ENCODE assay signal across 9 cellular contexts in the genomic region with DNA sequence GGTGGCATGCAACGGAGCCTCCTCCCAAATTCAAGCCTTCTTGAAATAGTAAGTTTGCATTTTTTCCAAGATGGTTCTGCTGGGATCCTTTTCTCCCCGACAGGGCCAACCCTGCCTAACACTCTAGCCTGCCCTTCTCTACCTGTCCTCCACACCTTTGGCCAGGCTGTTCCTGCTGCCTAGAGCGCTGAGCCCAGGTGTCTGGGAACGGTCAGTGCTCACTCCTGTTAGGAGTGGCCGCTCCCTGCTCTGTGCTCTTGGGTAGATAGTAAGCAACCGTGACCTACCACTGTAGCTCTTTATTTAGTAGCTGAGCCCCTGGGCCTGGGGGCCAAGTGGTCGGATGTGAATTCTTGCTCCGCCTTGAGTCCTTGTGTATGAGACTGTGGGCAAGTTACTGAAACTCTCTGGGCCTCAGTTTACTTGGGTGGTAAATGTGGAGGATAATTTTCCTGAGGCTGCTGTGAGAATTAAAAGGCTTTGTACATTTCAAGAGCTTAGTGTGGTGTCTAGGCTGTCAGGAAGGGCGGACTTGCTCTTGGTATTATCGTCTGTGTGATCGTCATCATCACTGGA. TPM values are rescaled to one million over a fixed set of nuclear protein-coding genes. Genes with fewer than 3 reads are reported as not detected.
A peak's percentile ranks its signal among the peaks of the same experiment; 100 is the strongest.
DNase-seq lines count a peak whose midpoint lies in the region; ATAC-seq, FAIRE-seq and TF ChIP-seq lines count a peak whose summit lies in the region.
"Had no signal": no experiment of that assay in that cellular context is flagged by ENCODE, and none has a peak within 500 bp of the region (broad histone marks: within the 10 kb centered on the region; RNA-seq: fewer than 3 reads in every experiment).

No MANE protein-coding gene starts in this region.

- ATAC-seq in body of pancreas = no peak
- ATAC-seq in natural killer cell treated with Interleukin-12 subunit alpha and Interleukin-12 subunit beta and Interleukin-15 and Interleukin-18, amount 100 ng/mL, for 72 hours = no peak
- ATAC-seq in HG03342 (IDR thresholded peaks at IDR 0.05; ENCODE audit: unreplicated experiment) = no peak

- peaks cover 19% of the 10 kb centered on the region for H3K36me3 ChIP-seq in BLaER1
- no peaks in the 10 kb centered on the region for H3K36me3 ChIP-seq in HUES6 (ENCODE audit: control insufficient read depth, insufficient read depth, low read length)
- H3K36me3 ChIP-seq in body of pancreas (replicated peaks in 1 of 2; ENCODE audit: insufficient read depth in 1 of 2, low read depth in 2 of 2) = no peaks in the 10 kb centered on the region
- H3K36me3 ChIP-seq in prostate gland = no peaks in the 10 kb centered on the region

- peaks cover 82 to 83% of the 10 kb centered on the region in 2 donors for H3K4me1 Mint-ChIP-seq in natural killer cell treated with Interleukin-12 subunit alpha and Interleukin-12 subunit beta and Interleukin-15 and Interleukin-18, amount 100 ng/mL, for 72 hours (ENCODE audit: low read depth in 2 of 2)

- H3K27ac ChIP-seq in BLaER1 (peak overlapping the region; percentile 97), HUES6 (ENCODE audit: low read depth, low read length) (0 out of 2 replicates have a peak overlapping the region, but pooled peaks have one; percentile 12), body of pancreas (peak overlapping the region; percentile 30 to 71 (median 52)), prostate gland (no peak overlapping the region)
- H3K27ac ChIP-seq: SK-N-MC had no signal

- no peak for TF ChIP-seq POLR2A in body of pancreas (IDR thresholded peaks at IDR 0.05)
- no peak for TF ChIP-seq POLR2A in prostate gland (IDR thresholded peaks at IDR 0.05)

- peaks cover 99% of the 10 kb centered on the region for H3K4me1 ChIP-seq in BLaER1
- peaks cover 60% of the 10 kb centered on the region for H3K4me1 ChIP-seq in HUES6 (ENCODE audit: control insufficient read depth, insufficient read depth, low read length)
- peaks cover 55% of the 10 kb centered on the region for H3K4me1 ChIP-seq in body of pancreas
- H3K4me1 ChIP-seq in prostate gland (replicated peaks) = no peaks in the 10 kb centered on the region

- TF ChIP-seq CTCF in body of pancreas (IDR thresholded peaks at IDR 0.05) (no peak), prostate gland (IDR thresholded peaks at IDR 0.05) (no peak)

- peak overlapping the region; percentile 95 for H3K4me2 ChIP-seq in BLaER1

- intact Hi-C loops in body of pancreas (cut with DNase I) = no loop called here
- intact Hi-C loops in prostate gland (cut with DNase I) = no loop called here

- H3K9me3 ChIP-seq in BLaER1 = peaks cover 25% of the 10 kb centered on the region
- H3K9me3 ChIP-seq in HUES6 (ENCODE audit: control insufficient read depth, insufficient read depth, low read depth, low read length) = peaks cover 9% of the 10 kb centered on the region
- no peaks in the 10 kb centered on the region for H3K9me3 ChIP-seq in body of pancreas
- no peaks in the 10 kb centered on the region for H3K9me3 ChIP-seq in prostate gland

- 89 to 96% methylated on average over 10 to 11 of the region's 11 CpGs for WGBS in body of pancreas, 2 donors
- 94% methylated on average over 11 of the region's 11 CpGs for WGBS in prostate gland

- no peaks in the 10 kb centered on the region for H3K36me3 Mint-ChIP-seq in natural killer cell treated with Interleukin-12 subunit alpha and Interleukin-12 subunit beta and Interleukin-15 and Interleukin-18, amount 100 ng/mL, for 72 hours

- peak overlapping the region; percentile 94 for H3K4me3 Mint-ChIP-seq in natural killer cell treated with Interleukin-12 subunit alpha and Interleukin-12 subunit beta and Interleukin-15 and Interleukin-18, amount 100 ng/mL, for 72 hours

- no peaks in the 10 kb centered on the region for H3K27me3 Mint-ChIP-seq in natural killer cell treated with Interleukin-12 subunit alpha and Interleukin-12 subunit beta and Interleukin-15 and Interleukin-18, amount 100 ng/mL, for 72 hours

- H3K9ac ChIP-seq in BLaER1 (peak overlapping the region; percentile 80), HUES6 (ENCODE audit: low read length) (peak overlapping the region; percentile 7)

- H3K27me3 ChIP-seq in BLaER1 = no peaks in the 10 kb centered on the region
- H3K27me3 ChIP-seq in HUES6 (ENCODE audit: control insufficient read depth, insufficient read depth, low read length) = no peaks in the 10 kb centered on the region
- no peaks in the 10 kb centered on the region for H3K27me3 ChIP-seq in body of pancreas
- H3K27me3 ChIP-seq in prostate gland (replicated peaks; ENCODE audit: insufficient read depth) = no peaks in the 10 kb centered on the region

- no peaks in the 10 kb centered on the region for H3K9me3 Mint-ChIP-seq in natural killer cell treated with Interleukin-12 subunit alpha and Interleukin-12 subunit beta and Interleukin-15 and Interleukin-18, amount 100 ng/mL, for 72 hours

- no peak for DNase-seq in body of pancreas
- DNase-seq in natural killer cell treated with Interleukin-12 subunit alpha and Interleukin-12 subunit beta and Interleukin-15 and Interleukin-18, amount 100 ng/mL, for 72 hours (ENCODE audit: low spot score) = no peak
- DNase-seq in prostate gland (ENCODE audit: low spot score) = no peak
- no peak for DNase-seq in NCI-H226
- no peak for DNase-seq in urothelium cell line (ENCODE audit: low spot score)

- no peak for FAIRE-seq in urothelium cell line (lab: Jason Lieb, UNC)

- H4K20me1 ChIP-seq in BLaER1 = peaks cover 33% of the 10 kb centered on the region

- peak overlapping the region; percentile 97 to 99 for H3K27ac Mint-ChIP-seq in natural killer cell treated with Interleukin-12 subunit alpha and Interleukin-12 subunit beta and Interleukin-15 and Interleukin-18, amount 100 ng/mL, for 72 hours

- H3K4me3 ChIP-seq in BLaER1 (peak overlapping the region; percentile 34), HUES6 (ENCODE audit: low read depth, low read length) (peak overlapping the region; percentile 32; the same call in 1 of the 2 replicates), body of pancreas (no peak overlapping the region), prostate gland (no peak overlapping the region)
- H3K4me3 ChIP-seq: SK-N-MC had no signal

RNA-seq across cellular contexts. Expression of a gene that starts 44.0 kb away (rescaled TPM):
- total RNA-seq in body of pancreas = 100 to 1,000 TPM in 1 of 2 donors, 10 to 100 TPM in 1; 76.5 to 221 TPM
- total RNA-seq in natural killer cell treated with Interleukin-12 subunit alpha and Interleukin-12 subunit beta and Interleukin-15 and Interleukin-18, amount 100 ng/mL, for 72 hours = 100 to 1,000 TPM in 1 of 2 donors, 10 to 100 TPM in 1; 84.9 to 146 TPM
- total RNA-seq in prostate gland = 100 to 1,000 TPM in 1 of 2 donors, 10 to 100 TPM in 1; 41.4 to 146 TPM

Comparison
In these comparisons a context has a peak if more than half of its experiments do, and no peak if none do; other contexts are left out.
1. H3K27ac ChIP-seq: peak in BLaER1 (single experiment), HUES6 (single experiment) and body of pancreas (4 of 4); none in prostate gland (0 of 2).
2. H3K4me3 ChIP-seq: peak in BLaER1 (single experiment) and HUES6 (single experiment); none in body of pancreas (0 of 2) and prostate gland (0 of 2).